In the genomic region with DNA sequence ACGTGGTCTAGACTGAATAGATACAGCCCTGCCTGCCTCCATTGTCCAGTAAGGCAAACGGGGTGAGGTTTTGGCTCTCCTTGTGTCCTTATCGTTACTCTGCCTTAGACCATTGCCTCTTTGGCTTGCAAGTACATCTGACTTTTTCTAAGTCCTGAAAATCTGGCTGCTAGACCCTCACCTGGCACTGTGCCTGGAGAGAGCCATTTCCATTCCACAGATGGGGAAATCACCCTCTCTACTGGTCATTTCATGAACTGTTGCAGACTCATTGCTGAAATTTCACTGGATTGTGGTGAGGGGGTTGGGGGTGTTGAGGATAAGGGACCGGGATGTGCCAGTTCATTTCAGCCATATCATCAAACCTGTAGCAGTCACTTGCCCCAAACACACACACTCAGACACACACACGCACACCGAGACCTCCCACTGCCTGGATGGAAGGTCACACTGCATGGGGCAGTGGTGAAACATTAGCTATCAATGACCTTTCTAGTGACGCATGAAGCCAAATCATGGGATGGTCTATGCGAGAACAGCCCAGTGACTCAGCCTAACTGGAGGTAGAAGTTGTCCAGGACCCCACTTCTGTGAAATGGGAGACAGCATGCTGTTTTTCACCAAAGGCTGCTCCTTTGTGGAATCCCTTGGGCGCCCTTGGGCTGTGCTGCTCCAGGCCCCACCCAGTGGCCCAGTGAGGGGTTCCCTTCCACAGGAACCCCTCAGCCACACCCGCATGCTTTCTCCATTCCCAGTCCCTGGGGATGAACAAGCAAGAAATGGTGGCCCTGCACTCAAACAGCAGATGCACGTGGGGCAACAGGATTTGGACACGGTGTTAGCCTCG, we compare ENCODE assay signal across 1 cellular context.
TF ChIP-seq lines count a peak whose summit lies in the region.

No MANE protein-coding gene starts in this region.

TF ChIP-seq in SK-N-SH treated with all-trans-retinoic acid at 6 μM for 48 hours, 23 proteins besides CTCF, POLR2A, EP300 and RAD21 (continued from another document):
- TF ChIP-seq, protein P1, sequence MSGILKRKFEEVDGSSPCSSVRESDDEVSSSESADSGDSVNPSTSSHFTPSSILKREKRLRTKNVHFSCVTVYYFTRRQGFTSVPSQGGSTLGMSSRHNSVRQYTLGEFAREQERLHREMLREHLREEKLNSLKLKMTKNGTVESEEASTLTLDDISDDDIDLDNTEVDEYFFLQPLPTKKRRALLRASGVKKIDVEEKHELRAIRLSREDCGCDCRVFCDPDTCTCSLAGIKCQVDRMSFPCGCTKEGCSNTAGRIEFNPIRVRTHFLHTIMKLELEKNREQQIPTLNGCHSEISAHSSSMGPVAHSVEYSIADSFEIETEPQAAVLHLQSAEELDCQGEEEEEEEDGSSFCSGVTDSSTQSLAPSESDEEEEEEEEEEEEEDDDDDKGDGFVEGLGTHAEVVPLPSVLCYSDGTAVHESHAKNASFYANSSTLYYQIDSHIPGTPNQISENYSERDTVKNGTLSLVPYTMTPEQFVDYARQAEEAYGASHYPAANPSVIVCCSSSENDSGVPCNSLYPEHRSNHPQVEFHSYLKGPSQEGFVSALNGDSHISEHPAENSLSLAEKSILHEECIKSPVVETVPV (CRISPR knock-in tag; IDR thresholded peaks at IDR 0.05) = no peak
- TF ChIP-seq ESRRG (CRISPR knock-in tag; IDR thresholded peaks at IDR 0.05) (no peak), ZNF70 (CRISPR knock-in tag; IDR thresholded peaks at IDR 0.05) (no peak), GLIS3 (CRISPR knock-in tag; IDR thresholded peaks at IDR 0.05) (no peak), TCF4 (CRISPR knock-in tag; IDR thresholded peaks at IDR 0.05; ENCODE audit: borderline replicate concordance) (no peak), PPARA (CRISPR knock-in tag; IDR thresholded peaks at IDR 0.05; ENCODE audit: borderline replicate concordance) (no peak), ZFP30 (CRISPR knock-in tag; IDR thresholded peaks at IDR 0.05) (no peak), OSR1 (CRISPR knock-in tag; IDR thresholded peaks at IDR 0.05) (no peak), ZFP3 (CRISPR knock-in tag; IDR thresholded peaks at IDR 0.05) (no peak), ZNF8 (CRISPR knock-in tag; IDR thresholded peaks at IDR 0.05) (no peak), CSDC2 (CRISPR knock-in tag; IDR thresholded peaks at IDR 0.05) (no peak)
- TF ChIP-seq, protein P2, sequence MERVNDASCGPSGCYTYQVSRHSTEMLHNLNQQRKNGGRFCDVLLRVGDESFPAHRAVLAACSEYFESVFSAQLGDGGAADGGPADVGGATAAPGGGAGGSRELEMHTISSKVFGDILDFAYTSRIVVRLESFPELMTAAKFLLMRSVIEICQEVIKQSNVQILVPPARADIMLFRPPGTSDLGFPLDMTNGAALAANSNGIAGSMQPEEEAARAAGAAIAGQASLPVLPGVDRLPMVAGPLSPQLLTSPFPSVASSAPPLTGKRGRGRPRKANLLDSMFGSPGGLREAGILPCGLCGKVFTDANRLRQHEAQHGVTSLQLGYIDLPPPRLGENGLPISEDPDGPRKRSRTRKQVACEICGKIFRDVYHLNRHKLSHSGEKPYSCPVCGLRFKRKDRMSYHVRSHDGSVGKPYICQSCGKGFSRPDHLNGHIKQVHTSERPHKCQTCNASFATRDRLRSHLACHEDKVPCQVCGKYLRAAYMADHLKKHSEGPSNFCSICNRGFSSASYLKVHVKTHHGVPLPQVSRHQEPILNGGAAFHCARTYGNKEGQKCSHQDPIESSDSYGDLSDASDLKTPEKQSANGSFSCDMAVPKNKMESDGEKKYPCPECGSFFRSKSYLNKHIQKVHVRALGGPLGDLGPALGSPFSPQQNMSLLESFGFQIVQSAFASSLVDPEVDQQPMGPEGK (CRISPR knock-in tag; IDR thresholded peaks at IDR 0.05; ENCODE audit: borderline replicate concordance) = no peak
